In genomic region chr9:37119907-37120839, GRCh38 we compare ENCODE assay signal across 1 cellular context.
TF ChIP-seq lines count a peak whose summit lies in the region.

Gene ZCCHC7 (plus strand): TSS chr9:37120574.

TF ChIP-seq in K562, 482 proteins besides CTCF, POLR2A, EP300 and RAD21 (continued from another document and continues in another):
- TF ChIP-seq ZFP91 (CRISPR knock-in tag; IDR thresholded peaks at IDR 0.05) (peak; percentile 85; the same call in 1 of the 2 replicates), ERF (CRISPR knock-in tag; IDR thresholded peaks at IDR 0.05) (peak; percentile 93), AFF1 (IDR thresholded peaks at IDR 0.05; ENCODE audit: low read depth in 1 of 2, partially characterized antibody in 2 of 2) (peak; percentile 75 to 87), SNIP1 (IDR thresholded peaks at IDR 0.05; ENCODE audit: low read depth) (no peak; the same call in 1 of the 2 replicates), NR1H2 (CRISPR knock-in tag; IDR thresholded peaks at IDR 0.05) (peak; percentile 99), ZSCAN32 (CRISPR knock-in tag; IDR thresholded peaks at IDR 0.05) (no peak), SAFB (IDR thresholded peaks at IDR 0.05; ENCODE audit: borderline replicate concordance, low read depth, low read length) (no peak), RFX1 (IDR thresholded peaks at IDR 0.05) (peak; percentile 49; the same call in 1 of the 2 replicates), NFE2L1 (tag; IDR thresholded peaks at IDR 0.05; ENCODE audit: borderline replicate concordance, low read depth) (no peak), NEUROD1 (IDR thresholded peaks at IDR 0.05; ENCODE audit: borderline replicate concordance, low read depth, low read length, partially characterized antibody) (peak; percentile 69), KDM2B (CRISPR knock-in tag; IDR thresholded peaks at IDR 0.05) (0 out of 2 replicates have a peak, but pooled peaks have one; percentile 46), CGGBP1 (CRISPR knock-in tag; IDR thresholded peaks at IDR 0.05) (no peak), FOXP1 (CRISPR knock-in tag; IDR thresholded peaks at IDR 0.05) (peak; percentile 100), SFPQ (IDR thresholded peaks at IDR 0.05; ENCODE audit: low read depth, low read length) (no peak), FOXJ3 (CRISPR knock-in tag; IDR thresholded peaks at IDR 0.05) (peak; percentile 63; the same call in 1 of the 2 replicates), ZNF253 (CRISPR knock-in tag; conservative IDR thresholded peaks at IDR 0.05) (no peak), RBFOX2 (IDR thresholded peaks at IDR 0.05; ENCODE audit: low read depth, low read length) (peak; percentile 99), SP2 (IDR thresholded peaks at IDR 0.05; ENCODE audit: extremely low read depth, low read depth, low read length, poor library complexity, severe bottlenecking) (no peak), HINFP (tag; conservative IDR thresholded peaks at IDR 0.05; ENCODE audit: low read depth) (peak; percentile 92), E2F3 (CRISPR knock-in tag; IDR thresholded peaks at IDR 0.05) (peak; percentile 98), THRA (IDR thresholded peaks at IDR 0.05) (no peak), MLX (CRISPR knock-in tag; conservative IDR thresholded peaks at IDR 0.05) (peak in 1 of 2 experiments; percentile 99; a peak in 2 of 4 replicates), U2AF1 (optimal IDR thresholded peaks at IDR 0.05; ENCODE audit: low read depth, low read length) (peak; percentile 54), NFIX (CRISPR knock-in tag; IDR thresholded peaks at IDR 0.05; ENCODE audit: low read depth) (no peak), HDAC8 (tag; IDR thresholded peaks at IDR 0.05) (peak; percentile 95), PRDM10 (IDR thresholded peaks at IDR 0.05; ENCODE audit: partially characterized antibody) (peak; percentile 21), FOXA3 (CRISPR knock-in tag; conservative IDR thresholded peaks at IDR 0.05 in 1 of 2, IDR thresholded peaks at IDR 0.05 in 1 of 2) (peak in 1 of 2 experiments; percentile 97; a peak in 2 of 4 replicates), ZBTB5 (IDR thresholded peaks at IDR 0.05) (no peak), SLC30A9 (CRISPR knock-in tag; IDR thresholded peaks at IDR 0.05) (no peak), E2F5 (CRISPR knock-in tag; IDR thresholded peaks at IDR 0.05) (peak; percentile 100), GTF2A2 (tag; IDR thresholded peaks at IDR 0.05) (0 out of 2 replicates have a peak, but pooled peaks have one; percentile 7)
